In the genomic region with DNA sequence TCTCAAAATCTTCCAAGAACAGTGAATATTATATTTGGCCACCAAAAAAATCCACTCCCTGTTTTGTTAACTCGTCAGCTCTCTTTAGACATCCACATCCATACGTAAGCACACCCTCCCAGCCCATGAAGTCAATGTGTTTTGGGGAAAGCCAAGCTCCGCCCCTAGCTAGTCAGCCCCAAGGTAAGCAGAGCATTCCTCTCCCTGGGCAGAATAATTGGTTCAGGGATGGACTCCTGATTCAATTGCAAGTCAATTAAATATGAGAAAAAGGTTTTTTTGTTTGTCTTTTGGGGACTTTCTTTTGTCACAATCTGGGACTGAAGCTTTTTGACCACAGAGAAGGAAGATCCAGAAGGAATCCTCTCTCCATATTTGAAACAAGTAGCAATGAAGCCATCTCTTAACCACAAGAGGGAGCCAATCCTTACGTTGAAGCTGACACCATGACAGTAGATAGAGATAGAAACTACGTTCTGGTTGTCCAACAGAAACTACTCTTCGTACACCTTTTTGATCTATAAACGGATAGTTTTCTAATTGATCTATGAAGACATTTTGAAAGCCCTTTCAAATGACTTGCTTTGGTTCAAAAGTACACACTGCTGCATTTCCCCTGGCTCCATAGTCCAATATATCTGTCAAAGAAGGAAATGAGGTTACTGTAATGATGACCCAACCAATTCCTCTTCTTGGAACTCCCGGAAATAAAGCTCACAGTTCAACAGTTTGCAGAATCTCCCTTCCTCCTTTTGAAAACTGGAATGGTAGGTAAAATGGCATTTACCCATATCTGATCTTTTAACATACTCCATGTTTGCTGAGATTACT, we compare ENCODE assay signal across 9 cellular contexts.
DNase-seq lines count a peak whose midpoint lies in the region; ATAC-seq and TF ChIP-seq lines count a peak whose summit lies in the region.
"Had no signal": no experiment of that assay in that cellular context is flagged by ENCODE, and none has a peak within 500 bp of the region (broad histone marks: within the 10 kb centered on the region; RNA-seq: fewer than 3 reads in every experiment).

No MANE protein-coding gene starts in this region.

- H3K9me3 ChIP-seq in RWPE2 (ENCODE audit: severe bottlenecking) (no peaks in the 10 kb centered on the region), parathyroid adenoma (ENCODE audit: control insufficient read depth, low read length) (no peaks in the 10 kb centered on the region)

- H3K4me1 Mint-ChIP-seq in stimulated activated naive CD8-positive, alpha-beta T cell treated with anti-CD3 and anti-CD28 coated beads, Interleukin-15, amount 100 ng/mL, for 72 hours = no peaks in the 10 kb centered on the region
- H3K4me1 Mint-ChIP-seq: activated naive CD8-positive, alpha-beta T cell treated with anti-CD3 and anti-CD28 coated beads, Interleukin-2, amount 10 ng/mL, durations not matched to agents 7 days and 5 days had no signal

- peak overlapping the region; percentile 38 for H2AFZ ChIP-seq in parathyroid adenoma

- H3K36me3 ChIP-seq in RWPE2 (ENCODE audit: low read depth) = no peaks in the 10 kb centered on the region
- H3K36me3 ChIP-seq in parathyroid adenoma (ENCODE audit: control insufficient read depth, insufficient read depth, low read length) = no peaks in the 10 kb centered on the region

- TF ChIP-seq EP300 in Ishikawa (IDR thresholded peaks at IDR 0.05; ENCODE audit: borderline replicate concordance) = no peak

- no peak overlapping the region for H3K4me3 Mint-ChIP-seq in stimulated activated naive CD8-positive, alpha-beta T cell treated with anti-CD3 and anti-CD28 coated beads, Interleukin-15, amount 100 ng/mL, for 72 hours
- H3K4me3 Mint-ChIP-seq: activated naive CD8-positive, alpha-beta T cell treated with anti-CD3 and anti-CD28 coated beads, Interleukin-2, amount 10 ng/mL, durations not matched to agents 7 days and 5 days had no signal

- peaks cover 28% of the 10 kb centered on the region for H3K27me3 Mint-ChIP-seq in stimulated activated naive CD8-positive, alpha-beta T cell treated with anti-CD3 and anti-CD28 coated beads, Interleukin-15, amount 100 ng/mL, for 72 hours

- TF ChIP-seq CTCF in RWPE2 (IDR thresholded peaks at IDR 0.05; ENCODE audit: poor library complexity, severe bottlenecking) (peak; percentile 81), foreskin keratinocyte (conservative IDR thresholded peaks at IDR 0.05) (peak; percentile 80), parathyroid adenoma (IDR thresholded peaks at IDR 0.05) (peak; percentile 45)

- peak overlapping the region; percentile 52 for H3K4me2 ChIP-seq in parathyroid adenoma (ENCODE audit: low read length)

- ATAC-seq in RWPE2 (ENCODE audit: low read depth) (peak; percentile 62; the same call in 2 of the 3 replicates), foreskin keratinocyte (peak; percentile 75), HG02678 (IDR thresholded peaks at IDR 0.05; ENCODE audit: unreplicated experiment) (no peak)
- no peak for ATAC-seq in stimulated activated naive CD8-positive, alpha-beta T cell treated with anti-CD3 and anti-CD28 coated beads, Interleukin-15, amount 100 ng/mL, for 72 hours

- H3K9ac ChIP-seq in parathyroid adenoma = no peak overlapping the region

- H3K27ac Mint-ChIP-seq in stimulated activated naive CD8-positive, alpha-beta T cell treated with anti-CD3 and anti-CD28 coated beads, Interleukin-15, amount 100 ng/mL, for 72 hours = peak overlapping the region in 1 of 2 donors; percentile 20
- H3K27ac Mint-ChIP-seq: activated naive CD8-positive, alpha-beta T cell treated with anti-CD3 and anti-CD28 coated beads, Interleukin-2, amount 10 ng/mL, durations not matched to agents 7 days and 5 days had no signal

- H3K27ac ChIP-seq in RWPE2 (ENCODE audit: poor library complexity, severe bottlenecking) (no peak overlapping the region), foreskin keratinocyte (no peak overlapping the region), parathyroid adenoma (no peak overlapping the region)

- H3K27me3 ChIP-seq in RWPE2 (ENCODE audit: insufficient read depth, poor library complexity, severe bottlenecking) = no peaks in the 10 kb centered on the region
- no peaks in the 10 kb centered on the region for H3K27me3 ChIP-seq in foreskin keratinocyte
- H3K27me3 ChIP-seq in parathyroid adenoma (ENCODE audit: control insufficient read depth, insufficient read depth, low read length) = no peaks in the 10 kb centered on the region

- H3K9me3 Mint-ChIP-seq in stimulated activated naive CD8-positive, alpha-beta T cell treated with anti-CD3 and anti-CD28 coated beads, Interleukin-15, amount 100 ng/mL, for 72 hours = peaks cover 0 to 6% of the 10 kb centered on the region in 2 donors
- H3K9me3 Mint-ChIP-seq: activated naive CD8-positive, alpha-beta T cell treated with anti-CD3 and anti-CD28 coated beads, Interleukin-2, amount 10 ng/mL, durations not matched to agents 7 days and 5 days had no signal

- DNase-seq in SHP77 (lab: John Stamatoyannopoulos, UW) (peak; percentile 22 to 56), SHP77 treated with DMSO at 0.1 percent for 48 hours (lab: John Stamatoyannopoulos, UW) (no peak), RWPE2 (ENCODE audit: low spot score) (no peak), foreskin keratinocyte (peak; percentile 32 to 58)
- no peak for DNase-seq in stimulated activated naive CD8-positive, alpha-beta T cell treated with anti-CD3 and anti-CD28 coated beads, Interleukin-15, amount 100 ng/mL, for 72 hours
- DNase-seq: activated naive CD8-positive, alpha-beta T cell treated with anti-CD3 and anti-CD28 coated beads, Interleukin-2, amount 10 ng/mL, durations not matched to agents 7 days and 5 days had no signal

- H3K4me3 ChIP-seq in RWPE2 (ENCODE audit: severe bottlenecking) (no peak overlapping the region), parathyroid adenoma (ENCODE audit: low read depth, low read length) (no peak overlapping the region)

- H3K79me2 ChIP-seq in parathyroid adenoma = no peaks in the 10 kb centered on the region

- H3K4me1 ChIP-seq in RWPE2 (ENCODE audit: insufficient read depth, poor library complexity, severe bottlenecking) (peaks cover 8% of the 10 kb centered on the region), foreskin keratinocyte (no peaks in the 10 kb centered on the region), parathyroid adenoma (no peaks in the 10 kb centered on the region)

- peak; percentile 76 for TF ChIP-seq RAD21 in Ishikawa (IDR thresholded peaks at IDR 0.05; ENCODE audit: low read depth)

TF ChIP-seq in Ishikawa, 13 proteins besides CTCF, POLR2A, EP300 and RAD21:
- TF ChIP-seq CEBPB (IDR thresholded peaks at IDR 0.05) (no peak), CREB1 (IDR thresholded peaks at IDR 0.05; ENCODE audit: low read depth) (no peak), NFIC (IDR thresholded peaks at IDR 0.05) (no peak), TCF12 (IDR thresholded peaks at IDR 0.05; ENCODE audit: low read depth) (no peak), EGR1 (IDR thresholded peaks at IDR 0.05) (no peak), ZBTB7A (IDR thresholded peaks at IDR 0.05; ENCODE audit: low read depth) (no peak), FOXM1 (IDR thresholded peaks at IDR 0.05; ENCODE audit: borderline replicate concordance, low read depth) (no peak), YY1 (IDR thresholded peaks at IDR 0.05; ENCODE audit: low read depth) (peak; percentile 66; the same call in 1 of the 2 replicates)

Comparison
In these comparisons a context has a peak if more than half of its experiments do, and no peak if none do; other contexts are left out.
1. DNase-seq: peak in SHP77 (2 of 2) and foreskin keratinocyte (2 of 2); none in SHP77 treated with DMSO at 0.1 percent for 48 hours (single experiment), RWPE2 (single experiment) and stimulated activated naive CD8-positive, alpha-beta T cell treated with anti-CD3 and anti-CD28 coated beads, Interleukin-15, amount 100 ng/mL, for 72 hours (0 of 2).
2. ATAC-seq: peak in RWPE2 (single experiment) and foreskin keratinocyte (single experiment); none in stimulated activated naive CD8-positive, alpha-beta T cell treated with anti-CD3 and anti-CD28 coated beads, Interleukin-15, amount 100 ng/mL, for 72 hours (single experiment) and HG02678 (single experiment).
3. Peak in every context shown above with its lines, with median percentiles within 50 percentile points of each other: CTCF ChIP-seq.